ENCODE assay signal across 32 cellular contexts in the genomic region with DNA sequence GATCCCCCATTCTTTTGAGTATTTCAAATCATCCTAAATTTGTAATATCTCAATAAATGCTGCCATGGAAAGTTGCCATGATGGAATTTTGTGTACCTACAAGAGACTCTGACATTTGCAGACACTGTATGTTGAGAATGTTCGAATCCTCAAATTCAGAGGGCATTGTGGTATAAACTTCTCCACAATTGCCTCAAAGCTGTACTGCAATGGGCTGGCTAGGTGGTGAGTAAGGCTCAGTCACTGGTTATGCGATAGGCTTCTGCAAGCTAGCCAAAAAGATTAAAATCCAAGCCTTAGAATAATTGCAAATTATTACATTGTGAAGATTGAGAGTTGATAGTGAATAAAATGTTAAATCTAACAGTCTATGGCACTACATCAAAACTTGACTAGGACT.
"Had no signal": no experiment of that assay in that cellular context is flagged by ENCODE, and none has a peak within 500 bp of the region (broad histone marks: within the 10 kb centered on the region; RNA-seq: fewer than 3 reads in every experiment).

No MANE protein-coding gene starts in this region.

- H3K27me3 ChIP-seq: neural progenitor cell, ovary, right lobe of liver, sigmoid colon, spleen, suprapubic skin, testis, tibial artery, transverse colon, upper lobe of left lung, vagina had no signal

- H3K36me3 Mint-ChIP-seq: naive thymus-derived CD4-positive, alpha-beta T cell; natural killer cell; neural progenitor cell; stimulated activated memory B cell treated with anti-CD40 and anti-IgM and Interleukin-4, amounts not matched to agents 10 μg/mL and 1 μg/mL and 100 μg/mL, for 72 hours had no signal

- H3K4me1 Mint-ChIP-seq: naive thymus-derived CD4-positive, alpha-beta T cell; natural killer cell; neural progenitor cell; stimulated activated memory B cell treated with anti-CD40 and anti-IgM and Interleukin-4, amounts not matched to agents 10 μg/mL and 1 μg/mL and 100 μg/mL, for 72 hours; stimulated activated naive CD8-positive, alpha-beta T cell treated with anti-CD3 and anti-CD28 coated beads, Interleukin-15, amount 100 ng/mL, for 72 hours had no signal

- H3K27me3 Mint-ChIP-seq: stimulated activated memory B cell treated with anti-CD40 and anti-IgM and Interleukin-4, amounts not matched to agents 10 μg/mL and 1 μg/mL and 100 μg/mL, for 72 hours; stimulated activated naive CD8-positive, alpha-beta T cell treated with anti-CD3 and anti-CD28 coated beads, Interleukin-15, amount 100 ng/mL, for 72 hours had no signal

- H3K4me3 Mint-ChIP-seq: naive thymus-derived CD4-positive, alpha-beta T cell; natural killer cell; nephron; neural progenitor cell; stimulated activated memory B cell treated with anti-CD40 and anti-IgM and Interleukin-4, amounts not matched to agents 10 μg/mL and 1 μg/mL and 100 μg/mL, for 72 hours; stimulated activated naive CD8-positive, alpha-beta T cell treated with anti-CD3 and anti-CD28 coated beads, Interleukin-15, amount 100 ng/mL, for 72 hours had no signal

- H3K9me3 ChIP-seq: ovary, psoas muscle, right lobe of liver, suprapubic skin, testis, tibial artery, transverse colon, upper lobe of left lung, vagina had no signal

- H3K9me3 Mint-ChIP-seq: nephron, neural progenitor cell had no signal

- H3K27ac Mint-ChIP-seq: naive thymus-derived CD4-positive, alpha-beta T cell; natural killer cell; neural progenitor cell; progenitor cell of endocrine pancreas; stimulated activated memory B cell treated with anti-CD40 and anti-IgM and Interleukin-4, amounts not matched to agents 10 μg/mL and 1 μg/mL and 100 μg/mL, for 72 hours; stimulated activated naive CD8-positive, alpha-beta T cell treated with anti-CD3 and anti-CD28 coated beads, Interleukin-15, amount 100 ng/mL, for 72 hours had no signal

- H3K79me2 ChIP-seq: parathyroid adenoma had no signal

- H3K4me2 ChIP-seq: neural progenitor cell, smooth muscle cell had no signal

- H3K4me3 ChIP-seq: neural progenitor cell, ovary, psoas muscle, right lobe of liver, sigmoid colon, skin epidermis, smooth muscle cell, spleen, suprapubic skin, testis, tibial artery, transverse colon, upper lobe of left lung, vagina had no signal

- H2AFZ ChIP-seq: neural progenitor cell, parathyroid adenoma had no signal

- H3K36me3 ChIP-seq: neural progenitor cell, ovary, right lobe of liver, sigmoid colon, spleen, suprapubic skin, tibial artery, transverse colon, upper lobe of left lung, vagina had no signal

- DNase-seq: naive thymus-derived CD4-positive, alpha-beta T cell; natural killer cell; occipital lobe; ovary; posterior cingulate gyrus; psoas muscle; right lobe of liver; sigmoid colon; spleen; stimulated activated CD4-positive, alpha-beta T cell treated with anti-CD3 and anti-CD28 coated beads, Interleukin-12 subunit alpha, Interleukin-12 subunit beta, amount 100 ng/mL, for 4 hours; stimulated activated CD4-positive, alpha-beta T cell treated with anti-CD3 and anti-CD28 coated beads, Interleukin-1b, Interleukin-23, amount 100 ng/mL, for 48 hours; stimulated activated CD4-positive, alpha-beta T cell treated with anti-CD3 and anti-CD28 coated beads, Interleukin-4, amount 100 ng/mL, for 1 hour; stimulated activated CD4-positive, alpha-beta T cell treated with anti-CD3 and anti-CD28 coated beads, Interleukin-4, amount 100 ng/mL, for 4 hours; stimulated activated CD8-positive, alpha-beta memory T cell treated with anti-CD3 and anti-CD28 coated beads, Interleukin-4, amount 100 ng/mL, for 48 hours; stimulated activated naive CD4-positive, alpha-beta T cell; stimulated activated naive CD8-positive, alpha-beta T cell treated with anti-CD3 and anti-CD28 coated beads, Interleukin-15, amount 100 ng/mL, for 72 hours; stimulated activated naive CD8-positive, alpha-beta T cell treated with anti-CD3 and anti-CD28 coated beads, Interleukin-15, Interleukin-2, amounts not matched to agents 100 U/mL and 50 U/mL, for 24 hours; substantia nigra; testis; tibial artery; transverse colon; upper lobe of left lung had no signal

- H3K9ac ChIP-seq: neural progenitor cell, parathyroid adenoma had no signal

- H3K27ac ChIP-seq: neural progenitor cell, ovary, parathyroid adenoma, psoas muscle, right lobe of liver, sigmoid colon, skin epidermis, spleen, suprapubic skin, testis, tibial artery, transverse colon, upper lobe of left lung, vagina had no signal

- H3K4me1 ChIP-seq: neural progenitor cell, parathyroid adenoma, psoas muscle, sigmoid colon, spleen, testis, transverse colon, upper lobe of left lung, vagina had no signal

- ATAC-seq: naive thymus-derived CD4-positive, alpha-beta T cell; natural killer cell; psoas muscle; right cardiac atrium; right lobe of liver; stimulated activated memory B cell treated with anti-CD40 and anti-IgM and Interleukin-4, amounts not matched to agents 10 μg/mL and 1 μg/mL and 100 μg/mL, for 72 hours; stimulated activated naive CD8-positive, alpha-beta T cell treated with anti-CD3 and anti-CD28 coated beads, Interleukin-15, amount 100 ng/mL, for 72 hours; stimulated activated naive CD8-positive, alpha-beta T cell treated with anti-CD3 and anti-CD28 coated beads, Interleukin-15, Interleukin-2, amounts not matched to agents 100 U/mL and 50 U/mL, for 24 hours had no signal
